In genomic region chr1:79441243-79441642, GRCh38 we compare ENCODE assay signal across 16 cellular contexts.
DNase-seq lines count a peak whose midpoint lies in the region; ATAC-seq and TF ChIP-seq lines count a peak whose summit lies in the region.
"Had no signal": no experiment of that assay in that cellular context is flagged by ENCODE, and none has a peak within 500 bp of the region (broad histone marks: within the 10 kb centered on the region; RNA-seq: fewer than 3 reads in every experiment).

No MANE protein-coding gene starts in this region.

- no peaks in the 10 kb centered on the region for H3K9me3 ChIP-seq in neuronal stem cell (replicated peaks in 1 of 2; ENCODE audit: control insufficient read depth in 2 of 2, insufficient read depth in 1 of 2, low read depth in 1 of 2, low read length in 2 of 2)
- H3K9me3 ChIP-seq: SK-N-SH had no signal

- H3K14ac ChIP-seq in neuronal stem cell (ENCODE audit: low read length), result no peak overlapping the region

- H3K4me3 ChIP-seq in neuronal stem cell (ENCODE audit: low read length in 2 of 2), result no peak overlapping the region

- H2BK12ac ChIP-seq in neuronal stem cell (ENCODE audit: low read length), result no peak overlapping the region

- H3K27me3 ChIP-seq in neuronal stem cell (ENCODE audit: control insufficient read depth in 3 of 3, insufficient read depth in 3 of 3, low read depth in 1 of 3, low read length in 3 of 3), result no peaks in the 10 kb centered on the region

- no peak overlapping the region for H2AK5ac ChIP-seq in neuronal stem cell (ENCODE audit: low read depth, low read length)

- peak overlapping the region; percentile 39; the same call in 1 of the 2 replicates for H3K4me3 Mint-ChIP-seq in HFFc6

- H3K79me1 ChIP-seq in neuronal stem cell (ENCODE audit: low read depth, low read length), result no peaks in the 10 kb centered on the region

- peaks cover 2% of the 10 kb centered on the region; the same call in 1 of the 2 replicates for H3K27me3 Mint-ChIP-seq in HFFc6 (ENCODE audit: insufficient read depth)

- H2BK5ac ChIP-seq in neuronal stem cell (ENCODE audit: low read length), result no peak overlapping the region

- no peaks in the 10 kb centered on the region for H3K36me3 Mint-ChIP-seq in HFFc6 (ENCODE audit: low read depth)

- no peak overlapping the region for H3K4me2 ChIP-seq in neuronal stem cell (ENCODE audit: insufficient read depth, low read length, poor library complexity, severe bottlenecking)
- H3K4me2 ChIP-seq: SK-N-SH had no signal

- peak; percentile 5 for DNase-seq in GM03348 (ENCODE audit: low spot score)
- no peak for DNase-seq in HFFc6
- DNase-seq in astrocyte of the hippocampus (ENCODE audit: low read depth, low spot score), result peak; percentile 2
- no peak for DNase-seq in neuronal stem cell (ENCODE audit: low spot score)
- DNase-seq in head of caudate nucleus, result no peak
- DNase-seq in NOMO-1 treated with dmso at 0.1 percent for 144 hours (lab: John Stamatoyannopoulos, UW; ENCODE audit: unreplicated experiment), result no peak
- DNase-seq: C1 segment of cervical spinal cord, NCI-H1105, NCI-H2081 treated with DMSO at 0.1 percent for 48 hours, NCI-H748 treated with DMSO at 0.1 percent for 48 hours, PC-3, RPMI8226, SHP77 treated with DMSO at 0.1 percent for 48 hours, SK-N-SH had no signal

- no peak overlapping the region for H2BK15ac ChIP-seq in neuronal stem cell (ENCODE audit: low read length)

- no peaks in the 10 kb centered on the region for H3K4me1 Mint-ChIP-seq in HFFc6 (ENCODE audit: low read depth)

- H3K4me1 ChIP-seq in neuronal stem cell (ENCODE audit: control insufficient read depth in 2 of 2, insufficient read depth in 1 of 2, low read depth in 1 of 2, low read length in 2 of 2), result no peaks in the 10 kb centered on the region

- peak overlapping the region; percentile 71 for H2AFZ ChIP-seq in neuronal stem cell (ENCODE audit: low read length)

- no peak for ATAC-seq in HG03139 (IDR thresholded peaks at IDR 0.05; ENCODE audit: unreplicated experiment)
- no peak for ATAC-seq in HG03378 (IDR thresholded peaks at IDR 0.05; ENCODE audit: unreplicated experiment)
- ATAC-seq: PC-3 had no signal

- no peak overlapping the region for H3K27ac Mint-ChIP-seq in HFFc6

- H3K9me3 Mint-ChIP-seq in HFFc6, result no peaks in the 10 kb centered on the region

- no peak overlapping the region for H3K4ac ChIP-seq in neuronal stem cell (ENCODE audit: low read length)

- WGBS in neuronal stem cell (ENCODE audit: extremely low coverage in 2 of 2, insufficient read length in 2 of 2, insufficient replicate concordance in 1 of 2), 2 donors, result no CpG with 5 or more reads among the region's 2 CpGs

- H4K91ac ChIP-seq in neuronal stem cell (ENCODE audit: low read depth, low read length, poor library complexity), result no peak overlapping the region

- no peak overlapping the region for H3K23ac ChIP-seq in neuronal stem cell (ENCODE audit: low read depth, low read length, poor library complexity)

- no peaks in the 10 kb centered on the region for H3K36me3 ChIP-seq in neuronal stem cell (replicated peaks in 1 of 2; ENCODE audit: control insufficient read depth in 2 of 2, insufficient read depth in 2 of 2, low read length in 2 of 2)

- H2BK120ac ChIP-seq in neuronal stem cell (ENCODE audit: low read depth, low read length), result no peak overlapping the region

- H3K18ac ChIP-seq in neuronal stem cell (ENCODE audit: low read length), result no peak overlapping the region

- no peak overlapping the region for H4K8ac ChIP-seq in neuronal stem cell (ENCODE audit: low read depth, low read length)

- H3K9ac ChIP-seq in neuronal stem cell (ENCODE audit: low read depth, low read length, poor library complexity), result no peak overlapping the region
- H3K9ac ChIP-seq: SK-N-SH had no signal

- TF ChIP-seq CTCF in HFFc6 (IDR thresholded peaks at IDR 0.05), result no peak

- intact Hi-C loops in head of caudate nucleus (cut with DNase I), result no loop called here

- H3K27ac ChIP-seq in neuronal stem cell (replicated peaks; ENCODE audit: low read length), result no peak overlapping the region

Comparison
In these comparisons a context has a peak if more than half of its experiments do, and no peak if none do; other contexts are left out.
1. DNase-seq: peak in GM03348 (single experiment) and astrocyte of the hippocampus (single experiment); none in HFFc6 (single experiment), neuronal stem cell (single experiment), head of caudate nucleus (0 of 42) and NOMO-1 treated with dmso at 0.1 percent for 144 hours (single experiment).